ENCODE assay signal across 6 cellular contexts in the genomic region with DNA sequence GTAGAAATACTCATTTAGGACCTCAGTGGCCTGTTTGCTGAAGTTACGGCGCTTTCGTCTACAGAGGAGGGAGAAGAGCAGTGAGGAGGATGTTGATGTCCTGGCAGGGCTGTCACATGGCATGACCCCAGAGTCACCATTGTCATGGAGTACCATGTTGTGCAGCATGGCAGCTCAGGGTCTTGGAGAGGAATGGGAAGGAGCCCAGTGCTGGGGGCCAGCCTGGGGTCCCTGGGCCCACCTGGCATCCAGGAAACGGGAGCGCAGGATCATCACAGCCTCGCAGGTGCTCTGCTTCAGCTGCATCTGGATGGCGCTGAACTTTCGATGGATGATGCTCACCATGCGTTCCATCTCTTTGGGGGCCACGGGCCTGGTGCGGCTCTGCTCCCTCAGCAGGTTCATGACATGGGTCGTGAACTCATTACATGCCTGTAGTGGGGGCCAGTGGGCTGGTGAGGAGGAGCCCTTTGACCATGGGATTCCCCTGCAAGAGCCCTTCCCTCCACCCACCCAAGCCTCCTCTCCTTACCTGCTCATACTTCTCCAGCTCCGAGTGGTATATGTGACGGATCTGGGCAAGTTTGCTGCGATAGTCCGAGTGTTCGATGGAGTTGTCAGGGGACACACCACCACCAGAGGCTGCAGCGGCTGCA. TPM values are rescaled to one million over a fixed set of nuclear protein-coding genes. Genes with fewer than 3 reads are reported as not detected.
A peak's percentile ranks its signal among the peaks of the same experiment; 100 is the strongest.
DNase-seq lines count a peak whose midpoint lies in the region; ATAC-seq and TF ChIP-seq lines count a peak whose summit lies in the region.
"Not testable (repeated sequence)": the region's sequence is repeated elsewhere in the genome, so short reads cannot be mapped to it uniquely, and the experiment has no call there.

No MANE protein-coding gene starts in this region.

- not testable (repeated sequence) for DNase-seq in PC-3; endothelial cell (ENCODE audit: low spot score); stimulated activated effector memory CD8-positive, alpha-beta T cell treated with anti-CD3 and anti-CD28 coated beads, Interleukin-12 subunit alpha, Interleukin-12 subunit beta, amount 100 ng/mL, for 72 hours (ENCODE audit: low spot score in 2 of 2)

- H3K9me3 Mint-ChIP-seq in activated naive CD4-positive, alpha-beta T cell treated with anti-CD3 and anti-CD28 coated beads, Interleukin-2, amount 50 U/mL, for 24 hours; endothelial cell (ENCODE audit: unreplicated experiment); stimulated activated effector memory CD8-positive, alpha-beta T cell treated with anti-CD3 and anti-CD28 coated beads, Interleukin-12 subunit alpha, Interleukin-12 subunit beta, amount 100 ng/mL, for 72 hours: not testable (repeated sequence)

- BruUV-seq in PC-3 (replicated peaks; lab: Mats Ljungman, UMichigan) = not testable (repeated sequence)

- H3K9me3 ChIP-seq in BLaER1; PC-3 (ENCODE audit: low read length); muscle layer of duodenum (ENCODE audit: control insufficient read depth in 1 of 2, low read length in 2 of 2): not testable (repeated sequence)

- peak overlapping the region; percentile 95 for H3K9ac ChIP-seq in BLaER1
- H3K9ac ChIP-seq in PC-3 (ENCODE audit: low read length) = not testable (repeated sequence)

- ATAC-seq in PC-3; stimulated activated effector memory CD8-positive, alpha-beta T cell treated with anti-CD3 and anti-CD28 coated beads, Interleukin-12 subunit alpha, Interleukin-12 subunit beta, amount 100 ng/mL, for 72 hours: not testable (repeated sequence)

- peaks cover 18% of the 10 kb centered on the region for H3K79me2 ChIP-seq in PC-3 (ENCODE audit: low read length)

- H3K27me3 ChIP-seq in BLaER1; PC-3 (ENCODE audit: low read length); muscle layer of duodenum (ENCODE audit: low read depth, low read length): not testable (repeated sequence)

- peak overlapping the region; percentile 63 for H3K27ac Mint-ChIP-seq in activated naive CD4-positive, alpha-beta T cell treated with anti-CD3 and anti-CD28 coated beads, Interleukin-2, amount 50 U/mL, for 24 hours
- H3K27ac Mint-ChIP-seq in endothelial cell (ENCODE audit: unreplicated experiment) = peak overlapping the region; percentile 91
- peak overlapping the region; percentile 99 for H3K27ac Mint-ChIP-seq in stimulated activated effector memory CD8-positive, alpha-beta T cell treated with anti-CD3 and anti-CD28 coated beads, Interleukin-12 subunit alpha, Interleukin-12 subunit beta, amount 100 ng/mL, for 72 hours

- H3K4me2 ChIP-seq in BLaER1 (peak overlapping the region; percentile 98), PC-3 (ENCODE audit: low read length) (peak overlapping the region; percentile 81; the same call in 1 of the 2 replicates)

- TF ChIP-seq CTCF in PC-3 (conservative IDR thresholded peaks at IDR 0.05; ENCODE audit: low read depth, low read length); endothelial cell (IDR thresholded peaks at IDR 0.05; ENCODE audit: unreplicated experiment): not testable (repeated sequence)

- not testable (repeated sequence) for H2AFZ ChIP-seq in PC-3 (ENCODE audit: low read length)

- peak overlapping the region; percentile 94; the same call in 1 of the 2 replicates for H3K27ac ChIP-seq in BLaER1
- not testable (repeated sequence) for H3K27ac ChIP-seq in PC-3 (ENCODE audit: low read length); muscle layer of duodenum (ENCODE audit: low read length)

- H3K4me1 ChIP-seq in BLaER1 (peaks cover 52% of the 10 kb centered on the region), PC-3 (ENCODE audit: insufficient read depth, low read length) (peaks cover 22% of the 10 kb centered on the region), muscle layer of duodenum (ENCODE audit: control insufficient read depth in 1 of 2, insufficient read depth in 2 of 2, low read length in 2 of 2) (peaks cover 11 to 36% of the 10 kb centered on the region in 2 donors)

- intact Hi-C loops in PC-3 (cut with micrococcal nuclease) = not testable (repeated sequence)

- H3K4me3 Mint-ChIP-seq in activated naive CD4-positive, alpha-beta T cell treated with anti-CD3 and anti-CD28 coated beads, Interleukin-2, amount 50 U/mL, for 24 hours = peak overlapping the region; percentile 84
- H3K4me3 Mint-ChIP-seq in endothelial cell (ENCODE audit: unreplicated experiment) = peak overlapping the region; percentile 100
- peak overlapping the region; percentile 99 for H3K4me3 Mint-ChIP-seq in stimulated activated effector memory CD8-positive, alpha-beta T cell treated with anti-CD3 and anti-CD28 coated beads, Interleukin-12 subunit alpha, Interleukin-12 subunit beta, amount 100 ng/mL, for 72 hours

- POLR2A ChIA-PET in PC-3 (lab: Charles Lee; ENCODE audit: unreplicated experiment) = not testable (repeated sequence)

- H3K4me1 Mint-ChIP-seq in activated naive CD4-positive, alpha-beta T cell treated with anti-CD3 and anti-CD28 coated beads, Interleukin-2, amount 50 U/mL, for 24 hours = peaks cover 63% of the 10 kb centered on the region
- peaks cover 62% of the 10 kb centered on the region for H3K4me1 Mint-ChIP-seq in endothelial cell (ENCODE audit: unreplicated experiment)
- peaks cover 78% of the 10 kb centered on the region for H3K4me1 Mint-ChIP-seq in stimulated activated effector memory CD8-positive, alpha-beta T cell treated with anti-CD3 and anti-CD28 coated beads, Interleukin-12 subunit alpha, Interleukin-12 subunit beta, amount 100 ng/mL, for 72 hours

- H4K20me1 ChIP-seq in BLaER1; PC-3 (ENCODE audit: low read length): not testable (repeated sequence)

- H3K36me3 Mint-ChIP-seq in activated naive CD4-positive, alpha-beta T cell treated with anti-CD3 and anti-CD28 coated beads, Interleukin-2, amount 50 U/mL, for 24 hours = peaks cover 13% of the 10 kb centered on the region
- peaks cover 27% of the 10 kb centered on the region for H3K36me3 Mint-ChIP-seq in endothelial cell (ENCODE audit: low read depth, unreplicated experiment)
- H3K36me3 Mint-ChIP-seq in stimulated activated effector memory CD8-positive, alpha-beta T cell treated with anti-CD3 and anti-CD28 coated beads, Interleukin-12 subunit alpha, Interleukin-12 subunit beta, amount 100 ng/mL, for 72 hours = peaks cover 95% of the 10 kb centered on the region

- H3F3A ChIP-seq in PC-3 (ENCODE audit: low read length, unreplicated experiment) = not testable (repeated sequence)

- H3K4me3 ChIP-seq in BLaER1 (peak overlapping the region; percentile 80; the same call in 1 of the 2 replicates), muscle layer of duodenum (ENCODE audit: low read depth in 1 of 2, low read length in 2 of 2) (peak overlapping the region; percentile 80 to 81)
- H3K4me3 ChIP-seq in PC-3 (ENCODE audit: low read length) = not testable (repeated sequence)

- H3K27me3 Mint-ChIP-seq in activated naive CD4-positive, alpha-beta T cell treated with anti-CD3 and anti-CD28 coated beads, Interleukin-2, amount 50 U/mL, for 24 hours = not testable (repeated sequence)
- peaks cover 16% of the 10 kb centered on the region for H3K27me3 Mint-ChIP-seq in endothelial cell (ENCODE audit: unreplicated experiment)

- CTCF ChIA-PET in PC-3 (lab: Charles Lee) = not testable (repeated sequence)

- H3K9me2 ChIP-seq in PC-3 (replicated peaks; ENCODE audit: low read length) = not testable (repeated sequence)

- H3K36me3 ChIP-seq in BLaER1 = peaks cover 42% of the 10 kb centered on the region
- H3K36me3 ChIP-seq in PC-3 (ENCODE audit: low read depth, low read length) = not testable (repeated sequence)
- H3K36me3 ChIP-seq in muscle layer of duodenum (ENCODE audit: control insufficient read depth in 1 of 2, insufficient read depth in 2 of 2, low read length in 2 of 2) = peaks cover 21 to 30% of the 10 kb centered on the region in 2 donors

RNA-seq across cellular contexts. Expression of a gene that starts 2.1 kb away (rescaled TPM):
- total RNA-seq in PC-3 (2014; rRNA removed) (25.3 and 33.3 TPM in 2 replicates), endothelial cell (ENCODE audit: unreplicated experiment) (308 TPM)

RNA-seq across cellular contexts. Expression of a gene that starts 3.8 kb away (rescaled TPM):
- total RNA-seq in PC-3 (2014; rRNA removed) = 2.0 and 5.0 TPM in 2 replicates
- 42.2 TPM for total RNA-seq in endothelial cell (ENCODE audit: unreplicated experiment)

RNA-seq across cellular contexts. Expression of a gene that starts 4.6 kb away (rescaled TPM):
- 5.0 and 7.1 TPM in 2 replicates for total RNA-seq in PC-3 (2014; rRNA removed)
- 49.0 TPM for total RNA-seq in endothelial cell (ENCODE audit: unreplicated experiment)

RNA-seq across cellular contexts. Expression of a gene that starts 9.6 kb away (rescaled TPM):
- total RNA-seq in PC-3 (2014; rRNA removed) = 69.0 and 80.1 TPM in 2 replicates
- 44.4 TPM for total RNA-seq in endothelial cell (ENCODE audit: unreplicated experiment)

RNA-seq across cellular contexts. Expression of a gene that starts 12.0 kb away (rescaled TPM):
- total RNA-seq in PC-3 (2014; rRNA removed) = 54.7 and 59.6 TPM in 2 replicates
- total RNA-seq in endothelial cell (ENCODE audit: unreplicated experiment) = 93.3 TPM
